In genomic region chr19:32746631-32747196, GRCh38 we compare ENCODE assay signal across 7 cellular contexts. TPM values are rescaled to one million over a fixed set of nuclear protein-coding genes. Genes with fewer than 3 reads are reported as not detected.
DNase-seq lines count a peak whose midpoint lies in the region; ATAC-seq and TF ChIP-seq lines count a peak whose summit lies in the region.
"Not testable (repeated sequence)": the region's sequence is repeated elsewhere in the genome, so short reads cannot be mapped to it uniquely, and the experiment has no call there.

No MANE protein-coding gene starts in this region.

- H3K9me3 Mint-ChIP-seq in natural killer cell treated with Interleukin-12 subunit alpha and Interleukin-12 subunit beta and Interleukin-15 and Interleukin-18, amount 100 ng/mL, for 72 hours: not testable (repeated sequence)

- TF ChIP-seq CTCF in GM12864 (IDR thresholded peaks at IDR 0.05; ENCODE audit: low read depth, low read length, missing control alignments); epithelial cell of esophagus (IDR thresholded peaks at IDR 0.05; ENCODE audit: insufficient read depth, low read depth, low read length, missing control alignments): not testable (repeated sequence)

- H3K4me1 Mint-ChIP-seq in natural killer cell treated with Interleukin-12 subunit alpha and Interleukin-12 subunit beta and Interleukin-15 and Interleukin-18, amount 100 ng/mL, for 72 hours (ENCODE audit: low read depth in 2 of 2): not testable (repeated sequence)

- peaks cover 4 to 12% of the 10 kb centered on the region in 2 donors for H3K27me3 Mint-ChIP-seq in natural killer cell treated with Interleukin-12 subunit alpha and Interleukin-12 subunit beta and Interleukin-15 and Interleukin-18, amount 100 ng/mL, for 72 hours

- DNase-seq in GM12864 (ENCODE audit: low read depth) (peak; percentile 7), HK-2 (ENCODE audit: unreplicated experiment) (peak; percentile 10), NCI-H774 (lab: John Stamatoyannopoulos, UW) (peak; percentile 2), epithelial cell of esophagus (ENCODE audit: low read depth) (peak; percentile 18)
- peak; percentile 7 for DNase-seq in activated CD4-positive, alpha-beta T cell treated with anti-CD3 and anti-CD28 coated beads for 1 hour
- peak; percentile 18 for DNase-seq in activated naive CD4-positive, alpha-beta T cell treated with anti-CD3 and anti-CD28 coated beads, Interleukin-2, amount 50 U/mL, for 16 hours
- not testable (repeated sequence) for DNase-seq in natural killer cell treated with Interleukin-12 subunit alpha and Interleukin-12 subunit beta and Interleukin-15 and Interleukin-18, amount 100 ng/mL, for 72 hours (ENCODE audit: low spot score)

- not testable (repeated sequence) for H3K36me3 Mint-ChIP-seq in natural killer cell treated with Interleukin-12 subunit alpha and Interleukin-12 subunit beta and Interleukin-15 and Interleukin-18, amount 100 ng/mL, for 72 hours

- H3K4me3 ChIP-seq in GM12864 (ENCODE audit: low read depth, low read length); epithelial cell of esophagus (ENCODE audit: low read length): not testable (repeated sequence)

- ATAC-seq in natural killer cell treated with Interleukin-12 subunit alpha and Interleukin-12 subunit beta and Interleukin-15 and Interleukin-18, amount 100 ng/mL, for 72 hours: peak; percentile 60 to 74

- H3K4me3 Mint-ChIP-seq in natural killer cell treated with Interleukin-12 subunit alpha and Interleukin-12 subunit beta and Interleukin-15 and Interleukin-18, amount 100 ng/mL, for 72 hours: not testable (repeated sequence)

- H3K27ac Mint-ChIP-seq in natural killer cell treated with Interleukin-12 subunit alpha and Interleukin-12 subunit beta and Interleukin-15 and Interleukin-18, amount 100 ng/mL, for 72 hours: not testable (repeated sequence)

RNA-seq across cellular contexts. Expression of gene TDRD12, which starts 27.1 kb away (rescaled TPM):
- under 1 TPM in 1 of 2 donors, not detected in 1; 0.29 TPM for total RNA-seq in natural killer cell treated with Interleukin-12 subunit alpha and Interleukin-12 subunit beta and Interleukin-15 and Interleukin-18, amount 100 ng/mL, for 72 hours

RNA-seq across cellular contexts. Expression of gene NUDT19, which starts 55.1 kb away (rescaled TPM):
- 10 to 100 TPM; 19.6 to 21.7 TPM for total RNA-seq in natural killer cell treated with Interleukin-12 subunit alpha and Interleukin-12 subunit beta and Interleukin-15 and Interleukin-18, amount 100 ng/mL, for 72 hours
